In genomic region chr5:61765471-61765870, GRCh38 we compare ENCODE assay signal across 22 cellular contexts.
"Had no signal": no experiment of that assay in that cellular context is flagged by ENCODE, and none has a peak within 500 bp of the region (broad histone marks: within the 10 kb centered on the region; RNA-seq: fewer than 3 reads in every experiment).

No MANE protein-coding gene starts in this region.

- H3K4me1 ChIP-seq: colonic mucosa, esophagus squamous epithelium, foreskin keratinocyte, gastrocnemius medialis, gastroesophageal sphincter, heart left ventricle, heart right ventricle had no signal

- H3K36me3 ChIP-seq: colonic mucosa, esophagus squamous epithelium, gastrocnemius medialis, gastroesophageal sphincter, heart left ventricle, heart right ventricle had no signal

- H3K27ac ChIP-seq: colonic mucosa, coronary artery, epithelial cell of prostate, esophagus squamous epithelium, foreskin keratinocyte, gastrocnemius medialis, gastroesophageal sphincter, heart left ventricle, heart right ventricle had no signal

- H3K9me3 ChIP-seq: colonic mucosa, gastrocnemius medialis had no signal

- DNase-seq: colonic mucosa; cortex of kidney; dermis blood vessel endothelial cell; effector CD4-positive, alpha-beta T cell; effector CD8-positive, alpha-beta T cell; effector memory CD4-positive, alpha-beta T cell; effector memory CD8-positive, alpha-beta T cell; endodermal cell; erythroblast; esophagus squamous epithelium; foreskin fibroblast; foreskin keratinocyte; foreskin melanocyte; gastrocnemius medialis; glutamatergic neuron; head of caudate nucleus; heart left ventricle; heart right ventricle had no signal

- H3K4me3 ChIP-seq: colonic mucosa, coronary artery, dorsolateral prefrontal cortex, esophagus squamous epithelium, gastrocnemius medialis, gastroesophageal sphincter, heart left ventricle, heart right ventricle had no signal

- H3K27me3 ChIP-seq: colonic mucosa, gastrocnemius medialis, gastroesophageal sphincter had no signal
